Comparison of ENCODE assay signal across 8 cellular contexts in genomic region chrX:21839334-21840198, GRCh38. TPM values are rescaled to one million over a fixed set of nuclear protein-coding genes. Genes with fewer than 3 reads are reported as not detected.
DNase-seq lines count a peak whose midpoint lies in the region; ATAC-seq, FAIRE-seq and TF ChIP-seq lines count a peak whose summit lies in the region.

Gene MBTPS2, plus strand, starts transcription at chrX:21839617. Its CDS starts 118 bp downstream, at chrX:21839735.

- H3K4me1 ChIP-seq in colonic mucosa = no peaks in the 10 kb centered on the region

- H3K36me3 ChIP-seq in BJ (ENCODE audit: control insufficient read depth, insufficient read depth, low read length) (no peaks in the 10 kb centered on the region), colonic mucosa (no peaks in the 10 kb centered on the region)

- H3K4me3 ChIP-seq in BJ (ENCODE audit: low read depth, low read length) = peak within 1 kb of the TSS; percentile 79
- H3K4me3 ChIP-seq in colonic mucosa = peak within 1 kb of the TSS; percentile 53

- H3K27me3 ChIP-seq in BJ (ENCODE audit: control insufficient read depth, insufficient read depth, low read length) = no peaks in the 10 kb centered on the region
- H3K27me3 ChIP-seq in colonic mucosa = no peaks in the 10 kb centered on the region

- CTCF ChIA-PET in BJ (lab: Yijun Ruan, JAX) = interaction anchor here (2.8 kb wide), 1 partner anchor 136 kb away, joined by 12 read pairs; no protein-coding TSS in a partner anchor

- peak within 1 kb of the TSS; percentile 68 to 87 for H3K9ac ChIP-seq in colonic mucosa (ENCODE audit: low read depth in 2 of 2, low read length in 2 of 2)

- peak; percentile 83 for FAIRE-seq in GM19239 (lab: Jason Lieb, UNC)

- DNase-seq in BJ (ENCODE audit: low read depth) (peak; percentile 31), GM19239 (ENCODE audit: insufficient read length, low spot score) (peak; percentile 14), NCI-H524 (lab: John Stamatoyannopoulos, UW) (peak; percentile 75 to 94), colonic mucosa (peak; percentile 81), left colon (peak; percentile 80 to 82)
- peak; percentile 74 to 77 for DNase-seq in activated CD4-positive, alpha-beta T cell treated with anti-CD3 and anti-CD28 coated beads for 4 hours
- DNase-seq in stimulated activated CD4-positive, alpha-beta T cell treated with anti-CD3 and anti-CD28 coated beads, Interleukin-1b, Interleukin-23, amount 100 ng/mL, for 4 hours (ENCODE audit: low read depth in 2 of 2) = peak; percentile 62 to 75

- 0 out of 2 replicates have a peak, but pooled peaks have one; percentile 13 for TF ChIP-seq CTCF in BJ (IDR thresholded peaks at IDR 0.05; ENCODE audit: insufficient read depth, low read depth, low read length)
- no peak for TF ChIP-seq CTCF in colonic mucosa (IDR thresholded peaks at IDR 0.05)

- ATAC-seq in HG03442 (IDR thresholded peaks at IDR 0.05; ENCODE audit: unreplicated experiment) (peak; percentile 84), left colon (peak; percentile 97)

- peak within 1 kb of the TSS; percentile 47 for H3K27ac ChIP-seq in colonic mucosa

- no peaks in the 10 kb centered on the region for H3K9me3 ChIP-seq in colonic mucosa

- POLR2A ChIA-PET in BJ (lab: Charles Lee) = interaction anchor here (0.7 kb wide), 1 partner anchor 1699 kb away, joined by 3 read pairs; no protein-coding TSS in a partner anchor

- intact Hi-C loops in colonic mucosa (cut with DNase I) (no loop called here), left colon (cut with DNase I, micrococcal nuclease) (no loop called here)

RNA-seq across cellular contexts. Expression of gene MBTPS2, which starts in this region (rescaled TPM):
- polyA plus RNA-seq in BJ (2011; rRNA removed) = 14.6 and 27.3 TPM in 2 replicates
- 16.7 and 21.5 TPM in 2 replicates for polyA minus RNA-seq in BJ (2011; rRNA and poly(A)+ RNA removed)
- total RNA-seq in colonic mucosa = 1 to 10 TPM; 8.3 to 8.8 TPM
- 1 to 10 TPM; 8.5 to 8.6 TPM for total RNA-seq in left colon

Comparison
In these comparisons a context has a peak if more than half of its experiments do, and no peak if none do; other contexts are left out.
1. Peak in every context shown above with its lines: DNase-seq, ATAC-seq, H3K4me3 ChIP-seq and H3K27ac ChIP-seq.
2. DNase-seq: peak in every context shown above with its lines; median percentile 84 in NCI-H524; 81 in colonic mucosa; 81 in left colon; 76 in activated CD4-positive, alpha-beta T cell treated with anti-CD3 and anti-CD28 coated beads for 4 hours; 68 in stimulated activated CD4-positive, alpha-beta T cell treated with anti-CD3 and anti-CD28 coated beads, Interleukin-1b, Interleukin-23, amount 100 ng/mL, for 4 hours; 31 in BJ; 14 in GM19239.